ENCODE assay signal across 18 cellular contexts in genomic region chr7:156625585-156625984, GRCh38.
"Had no signal": no experiment of that assay in that cellular context is flagged by ENCODE, and none has a peak within 500 bp of the region (broad histone marks: within the 10 kb centered on the region; RNA-seq: fewer than 3 reads in every experiment).

No MANE protein-coding gene starts in this region.

- H3K36me3 ChIP-seq: brain microvascular endothelial cell, neutrophil, SJCRH30, tibial artery, uterus had no signal

- H3K4me3 ChIP-seq: SJCRH30, tibial artery, uterus had no signal

- H3K27me3 ChIP-seq: brain microvascular endothelial cell, foreskin keratinocyte, tibial artery, uterus had no signal

- H3K79me2 ChIP-seq: parathyroid adenoma had no signal

- H3K9me3 ChIP-seq: neutrophil, SJCRH30 had no signal

- H3K4me3 Mint-ChIP-seq: activated naive CD8-positive, alpha-beta T cell; naive thymus-derived CD8-positive, alpha-beta T cell had no signal

- H3K27ac ChIP-seq: brain microvascular endothelial cell, foreskin keratinocyte, neutrophil, parathyroid adenoma, SJCRH30, tibial artery, uterus had no signal

- H3K9ac ChIP-seq: parathyroid adenoma had no signal

- H2AFZ ChIP-seq: parathyroid adenoma had no signal

- ATAC-seq: foreskin keratinocyte; naive thymus-derived CD8-positive, alpha-beta T cell had no signal

- H3K4me1 ChIP-seq: foreskin keratinocyte, parathyroid adenoma, SJCRH30, tibial artery, uterus had no signal

- DNase-seq: activated CD4-positive, CD25-positive, alpha-beta regulatory T cell treated with anti-CD3 and anti-CD28 coated beads, Interleukin-2, amount 50 U/mL, for 72 hours; activated CD8-positive, alpha-beta memory T cell treated with anti-CD3 and anti-CD28 coated beads for 24 hours; activated gamma-delta T cell treated with Interleukin-2 at 50 U/mL for 16 hours; activated T-cell treated with anti-CD3 and anti-CD28 coated beads for 4 hours; brain microvascular endothelial cell; cerebellar nuclear complex; effector CD8-positive, alpha-beta T cell; foreskin keratinocyte; mammary epithelial cell; naive thymus-derived CD8-positive, alpha-beta T cell; SJCRH30; stimulated activated CD4-positive, alpha-beta T cell treated with anti-CD3 and anti-CD28 coated beads, Interleukin-12 subunit alpha, Interleukin-12 subunit beta, amount 100 ng/mL, for 4 hours; stimulated activated CD4-positive, alpha-beta T cell treated with anti-CD3 and anti-CD28 coated beads, Interleukin-2, amount 100 ng/mL, for 24 hours; tibial artery; uterus had no signal

- H3K27ac Mint-ChIP-seq: activated naive CD8-positive, alpha-beta T cell had no signal
